In genomic region chr1:207885129-207886032, GRCh38 we compare ENCODE assay signal across 8 cellular contexts. TPM values are rescaled to one million over a fixed set of nuclear protein-coding genes. Genes with fewer than 3 reads are reported as not detected.
A peak's percentile ranks its signal among the peaks of the same experiment; 100 is the strongest.
DNase-seq lines count a peak whose midpoint lies in the region; ATAC-seq, FAIRE-seq and TF ChIP-seq lines count a peak whose summit lies in the region.

No MANE protein-coding gene starts in this region.

- TF ChIP-seq CTCF in Loucy (conservative IDR thresholded peaks at IDR 0.05; ENCODE audit: low read length): peak; percentile 98
- TF ChIP-seq CTCF in osteocyte (IDR thresholded peaks at IDR 0.05): peak; percentile 95

- H3F3A ChIP-seq in Loucy (ENCODE audit: low read depth): no peaks in the 10 kb centered on the region

- no peak overlapping the region for H3K27ac Mint-ChIP-seq in osteocyte (ENCODE audit: unreplicated experiment)

- H3K36me3 ChIP-seq in Loucy (ENCODE audit: insufficient read depth, low read length): no peaks in the 10 kb centered on the region
- no peaks in the 10 kb centered on the region for H3K36me3 ChIP-seq in SJSA1

- no peak overlapping the region for H3K4me2 ChIP-seq in Loucy (ENCODE audit: low read depth, low read length, poor library complexity, severe bottlenecking)

- H3K79me2 ChIP-seq in Loucy (ENCODE audit: insufficient read depth, low read length): no peaks in the 10 kb centered on the region

- H3K9me3 Mint-ChIP-seq in osteocyte (ENCODE audit: unreplicated experiment): no peaks in the 10 kb centered on the region

- peaks cover 30% of the 10 kb centered on the region for H3K4me1 Mint-ChIP-seq in osteocyte (ENCODE audit: unreplicated experiment)

- H3K27me3 ChIP-seq in Loucy (ENCODE audit: insufficient read depth, low read length, poor library complexity, severe bottlenecking) (no peaks in the 10 kb centered on the region), SJSA1 (replicated peaks) (no peaks in the 10 kb centered on the region)

- H3K9me2 ChIP-seq in Loucy (replicated peaks; ENCODE audit: low read depth, low read length): no peaks in the 10 kb centered on the region

- no peaks in the 10 kb centered on the region for H4K20me1 ChIP-seq in Loucy (ENCODE audit: insufficient read depth, low read length, poor library complexity, severe bottlenecking)

- no peak overlapping the region for H3K4me3 Mint-ChIP-seq in osteocyte (ENCODE audit: unreplicated experiment)

- DNase-seq in DMS114 treated with DMSO at 0.1 percent for 48 hours (lab: John Stamatoyannopoulos, UW; ENCODE audit: unreplicated experiment) (peak; percentile 54), SJSA1 (ENCODE audit: low read depth in 1 of 2, low spot score in 2 of 2) (peak; percentile 68 to 87), germinal center (ENCODE audit: low spot score) (peak; percentile 84), osteocyte (ENCODE audit: extremely low spot score, unreplicated experiment) (peak; percentile 89), urothelium cell line (ENCODE audit: low spot score) (peak; percentile 81)
- peak; percentile 74 for DNase-seq in activated naive CD4-positive, alpha-beta T cell treated with Interleukin-2 at 50 U/mL for 16 hours

- H3K4me1 ChIP-seq in Loucy (ENCODE audit: insufficient read depth, low read length, poor library complexity, severe bottlenecking) (peaks cover 58% of the 10 kb centered on the region), SJSA1 (replicated peaks) (peaks cover 27% of the 10 kb centered on the region)

- peak overlapping the region; percentile 86 for H2AFZ ChIP-seq in Loucy (ENCODE audit: low read length)

- no peaks in the 10 kb centered on the region for H3K36me3 Mint-ChIP-seq in osteocyte (ENCODE audit: unreplicated experiment)

- FAIRE-seq in urothelium cell line (lab: Jason Lieb, UNC): no peak

- ATAC-seq in GM21717 (IDR thresholded peaks at IDR 0.05; ENCODE audit: unreplicated experiment): peak; percentile 69

- H3K4me3 ChIP-seq in Loucy (ENCODE audit: low read length, poor library complexity, severe bottlenecking) (no peak overlapping the region), SJSA1 (no peak overlapping the region)

- H3K27ac ChIP-seq in SJSA1: no peak overlapping the region

- H3K9ac ChIP-seq in Loucy (ENCODE audit: low read depth, low read length, poor library complexity, severe bottlenecking): peak overlapping the region; percentile 23

- no peaks in the 10 kb centered on the region for H3K9me3 ChIP-seq in Loucy (ENCODE audit: insufficient read depth, low read depth, low read length)
- no peaks in the 10 kb centered on the region for H3K9me3 ChIP-seq in SJSA1 (replicated peaks)

- H3K27me3 Mint-ChIP-seq in osteocyte (ENCODE audit: unreplicated experiment): peaks cover 4% of the 10 kb centered on the region

RNA-seq across cellular contexts. Expression of gene CD34, which starts 25.5 kb away (rescaled TPM):
- total RNA-seq in SJSA1 (2014; rRNA removed; shearing (Covaris generic)): 0.11 and 0.44 TPM in 2 replicates
- total RNA-seq in osteocyte: not detected in 2 replicates
